Comparison of ENCODE assay signal across 14 cellular contexts in the genomic region with DNA sequence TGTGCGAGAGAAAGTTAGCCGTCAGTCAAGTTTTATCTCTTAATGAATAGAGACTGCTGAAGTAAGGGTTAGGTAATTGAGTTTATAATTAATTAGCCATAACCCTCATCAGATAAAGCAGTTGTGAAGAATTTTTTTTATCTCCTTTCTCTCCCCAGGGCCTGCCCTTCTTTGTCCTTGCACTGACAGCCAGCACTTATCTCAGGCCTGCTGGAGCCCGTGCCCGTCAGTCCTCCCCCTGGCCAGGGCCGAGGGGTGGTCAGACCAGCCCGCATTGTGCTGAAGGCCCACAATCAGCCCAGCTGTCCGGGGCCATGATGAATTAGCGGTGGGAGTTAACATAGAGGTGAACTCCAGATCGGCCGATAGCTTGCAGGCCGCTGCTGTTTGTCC.
"Had no signal": no experiment of that assay in that cellular context is flagged by ENCODE, and none has a peak within 500 bp of the region (broad histone marks: within the 10 kb centered on the region; RNA-seq: fewer than 3 reads in every experiment).

No MANE protein-coding gene starts in this region.

- ATAC-seq: activated T-helper 17 cell treated with anti-CD3 and anti-CD28 coated beads, Interleukin-2, amount 50 U/mL, for 72 hours; pancreas; stimulated activated naive CD8-positive, alpha-beta T cell treated with anti-CD3 and anti-CD28 coated beads, Interleukin-15, Interleukin-2, amounts not matched to agents 100 U/mL and 50 U/mL, for 24 hours had no signal

- H3K27ac Mint-ChIP-seq: activated CD4-positive, alpha-beta T cell treated with anti-CD3 and anti-CD28 coated beads, Interleukin-2, amount 10 ng/mL, durations not matched to agents 7 days and 5 days; activated T-helper 17 cell treated with anti-CD3 and anti-CD28 coated beads, Interleukin-2, amount 50 U/mL, for 72 hours; T-helper 2 cell treated with Interferon-gamma antibody and Interleukin-4, amounts not matched to agents 5 μg/mL and 100 μg/mL, for 36 hours had no signal

- H3K27ac ChIP-seq: hepatocyte, pancreas, SJCRH30, transverse colon had no signal

- H3K9me3 ChIP-seq: pancreas, SJCRH30, transverse colon had no signal

- H3K79me2 ChIP-seq: hepatocyte had no signal

- DNase-seq: activated CD4-positive, alpha-beta T cell treated with anti-CD3 and anti-CD28 coated beads, Interleukin-2, amount 10 ng/mL, durations not matched to agents 7 days and 5 days; activated CD8-positive, alpha-beta memory T cell treated with anti-CD3 and anti-CD28 coated beads for 24 hours; activated naive CD4-positive, alpha-beta T cell treated with Interleukin-2 at 50 U/mL for 16 hours; activated T-cell treated with anti-CD3 and anti-CD28 coated beads for 4 hours; aorta; pancreas; SJCRH30; small intestine; stimulated activated naive CD8-positive, alpha-beta T cell treated with anti-CD3 and anti-CD28 coated beads, Interleukin-15, Interleukin-2, amounts not matched to agents 100 U/mL and 50 U/mL, for 24 hours; transverse colon had no signal

- H3K4me1 Mint-ChIP-seq: activated CD4-positive, alpha-beta T cell treated with anti-CD3 and anti-CD28 coated beads, Interleukin-2, amount 10 ng/mL, durations not matched to agents 7 days and 5 days; activated T-helper 17 cell treated with anti-CD3 and anti-CD28 coated beads, Interleukin-2, amount 50 U/mL, for 72 hours; nephron had no signal

- H2AFZ ChIP-seq: hepatocyte had no signal

- H3K27me3 Mint-ChIP-seq: activated CD4-positive, alpha-beta T cell treated with anti-CD3 and anti-CD28 coated beads, Interleukin-2, amount 10 ng/mL, durations not matched to agents 7 days and 5 days; activated T-helper 17 cell treated with anti-CD3 and anti-CD28 coated beads, Interleukin-2, amount 50 U/mL, for 72 hours had no signal

- H3K36me3 ChIP-seq: pancreas, SJCRH30, transverse colon had no signal

- H3K9me3 Mint-ChIP-seq: activated CD4-positive, alpha-beta T cell treated with anti-CD3 and anti-CD28 coated beads, Interleukin-2, amount 10 ng/mL, durations not matched to agents 7 days and 5 days; activated T-helper 17 cell treated with anti-CD3 and anti-CD28 coated beads, Interleukin-2, amount 50 U/mL, for 72 hours; nephron; T-helper 2 cell treated with Interferon-gamma antibody and Interleukin-4, amounts not matched to agents 5 μg/mL and 100 μg/mL, for 36 hours had no signal

- H3K4me1 ChIP-seq: pancreas, SJCRH30, transverse colon had no signal

- H3K4me3 Mint-ChIP-seq: activated CD4-positive, alpha-beta T cell treated with anti-CD3 and anti-CD28 coated beads, Interleukin-2, amount 10 ng/mL, durations not matched to agents 7 days and 5 days; activated T-helper 17 cell treated with anti-CD3 and anti-CD28 coated beads, Interleukin-2, amount 50 U/mL, for 72 hours; nephron; T-helper 2 cell treated with Interferon-gamma antibody and Interleukin-4, amounts not matched to agents 5 μg/mL and 100 μg/mL, for 36 hours had no signal

- H3K4me2 ChIP-seq: hepatocyte had no signal

- H3K27me3 ChIP-seq: hepatocyte, pancreas, SJCRH30, transverse colon had no signal

- H3K4me3 ChIP-seq: hepatocyte, pancreas, SJCRH30, transverse colon had no signal
